Comparison of ENCODE assay signal across 20 cellular contexts in genomic region chr9:116333254-116333653, GRCh38.
A peak's percentile ranks its signal among the peaks of the same experiment; 100 is the strongest.
DNase-seq lines count a peak whose midpoint lies in the region; FAIRE-seq and TF ChIP-seq lines count a peak whose summit lies in the region.
"Had no signal": no experiment of that assay in that cellular context is flagged by ENCODE, and none has a peak within 500 bp of the region (broad histone marks: within the 10 kb centered on the region; RNA-seq: fewer than 3 reads in every experiment).

No MANE protein-coding gene starts in this region.

- H3K27me3 ChIP-seq in bronchial epithelial cell (ENCODE audit: control insufficient read depth, insufficient read depth, low read length) = peaks cover 2% of the 10 kb centered on the region
- peaks cover 66% of the 10 kb centered on the region for H3K27me3 ChIP-seq in neural progenitor cell
- H3K27me3 ChIP-seq: BLaER1 treated with 17β-estradiol and CSF1 and Interleukin-3, amounts not matched to agents 10 nM and 100 nM had no signal

- H3K27ac Mint-ChIP-seq in neural progenitor cell = peak overlapping the region; percentile 26
- H3K27ac Mint-ChIP-seq in progenitor cell of endocrine pancreas = peak overlapping the region; percentile 79
- H3K27ac Mint-ChIP-seq: B cell; CD4-positive, alpha-beta T cell; CD8-positive, alpha-beta T cell had no signal

- peaks cover 60% of the 10 kb centered on the region for H3K4me1 Mint-ChIP-seq in neural progenitor cell
- peaks cover 25% of the 10 kb centered on the region for H3K4me1 Mint-ChIP-seq in progenitor cell of endocrine pancreas (ENCODE audit: low read depth)
- H3K4me1 Mint-ChIP-seq: B cell had no signal

- no peaks in the 10 kb centered on the region for H3K9me3 Mint-ChIP-seq in neural progenitor cell
- no peaks in the 10 kb centered on the region for H3K9me3 Mint-ChIP-seq in progenitor cell of endocrine pancreas (ENCODE audit: low read depth)
- H3K9me3 Mint-ChIP-seq: CD8-positive, alpha-beta T cell had no signal

- H3K4me2 ChIP-seq in neural progenitor cell = peak overlapping the region; percentile 35
- H3K4me2 ChIP-seq: A549; BLaER1 treated with 17β-estradiol and CSF1 and Interleukin-3, amounts not matched to agents 10 nM and 100 nM had no signal

- no peak overlapping the region for H2AFZ ChIP-seq in neural progenitor cell (replicated peaks)

- DNase-seq in amniotic epithelial cell (ENCODE audit: low read depth) (peak; percentile 31), bronchial epithelial cell (ENCODE audit: low read depth) (no peak), neural progenitor cell (ENCODE audit: low spot score) (no peak), progenitor cell of endocrine pancreas (ENCODE audit: low spot score, unreplicated experiment) (no peak), COLO668 (lab: John Stamatoyannopoulos, UW; ENCODE audit: unreplicated experiment) (no peak), DMS 273 treated with DMSO at 0.1 percent for 48 hours (lab: John Stamatoyannopoulos, UW) (no peak), 8988T (no peak)
- DNase-seq: AML-193; CD4-positive, alpha-beta T cell; CD8-positive, alpha-beta T cell; COR-L47; DMS79 treated with DMSO at 0.1 percent for 48 hours; GF-D8 had no signal

- no peak overlapping the region for H3K27ac ChIP-seq in neural progenitor cell
- H3K27ac ChIP-seq: BLaER1 treated with 17β-estradiol and CSF1 and Interleukin-3, amounts not matched to agents 10 nM and 100 nM; C4-2B had no signal

- no peaks in the 10 kb centered on the region for H3K9me3 ChIP-seq in neural progenitor cell (ENCODE audit: low read depth)
- H3K9me3 ChIP-seq: A549; BLaER1 treated with 17β-estradiol and CSF1 and Interleukin-3, amounts not matched to agents 10 nM and 100 nM had no signal

- H3K36me3 Mint-ChIP-seq in neural progenitor cell (peaks cover 9% of the 10 kb centered on the region), progenitor cell of endocrine pancreas (ENCODE audit: insufficient read depth) (no peaks in the 10 kb centered on the region)
- H3K36me3 Mint-ChIP-seq: CD8-positive, alpha-beta T cell had no signal

- H3K4me3 ChIP-seq in bronchial epithelial cell (ENCODE audit: low read depth, low read length) (no peak overlapping the region), neural progenitor cell (no peak overlapping the region)
- H3K4me3 ChIP-seq: A549; BLaER1 treated with 17β-estradiol and CSF1 and Interleukin-3, amounts not matched to agents 10 nM and 100 nM had no signal

- H3K36me3 ChIP-seq in bronchial epithelial cell (ENCODE audit: control insufficient read depth, insufficient read depth, low read length) = no peaks in the 10 kb centered on the region
- H3K36me3 ChIP-seq in neural progenitor cell = no peaks in the 10 kb centered on the region
- H3K36me3 ChIP-seq: BLaER1 treated with 17β-estradiol and CSF1 and Interleukin-3, amounts not matched to agents 10 nM and 100 nM had no signal

- H3F3A ChIP-seq in neural progenitor cell (ENCODE audit: low read depth) = peaks cover 48% of the 10 kb centered on the region

- H3K27me3 Mint-ChIP-seq in neural progenitor cell (ENCODE audit: insufficient read depth, low read depth) = peaks cover 26% of the 10 kb centered on the region
- H3K27me3 Mint-ChIP-seq in progenitor cell of endocrine pancreas = peaks cover 16% of the 10 kb centered on the region

- no peaks in the 10 kb centered on the region for H3K79me2 ChIP-seq in neural progenitor cell (ENCODE audit: low read depth)

- FAIRE-seq in bronchial epithelial cell (lab: Jason Lieb, UNC) = peak; percentile 88
- FAIRE-seq: A549, G401.6, GM12891, GM19239 had no signal

- H3K9ac ChIP-seq in neural progenitor cell = no peak overlapping the region
- H3K9ac ChIP-seq: BLaER1 treated with 17β-estradiol and CSF1 and Interleukin-3, amounts not matched to agents 10 nM and 100 nM had no signal

- H3K4me3 Mint-ChIP-seq in neural progenitor cell = peak overlapping the region; percentile 1
- H3K4me3 Mint-ChIP-seq in progenitor cell of endocrine pancreas (ENCODE audit: low read depth) = peak overlapping the region; percentile 29
- H3K4me3 Mint-ChIP-seq: B cell; CD4-positive, alpha-beta T cell; CD8-positive, alpha-beta T cell had no signal

- TF ChIP-seq CTCF in bronchial epithelial cell (IDR thresholded peaks at IDR 0.05; ENCODE audit: insufficient read depth, low read length, severe bottlenecking) = no peak
- TF ChIP-seq CTCF in neural progenitor cell (IDR thresholded peaks at IDR 0.05) = no peak
- no peak for TF ChIP-seq CTCF in progenitor cell of endocrine pancreas (IDR thresholded peaks at IDR 0.05; ENCODE audit: unreplicated experiment)

- peaks cover 54% of the 10 kb centered on the region for H3K4me1 ChIP-seq in neural progenitor cell
- H3K4me1 ChIP-seq: BLaER1 treated with 17β-estradiol and CSF1 and Interleukin-3, amounts not matched to agents 10 nM and 100 nM had no signal

- H4K20me1 ChIP-seq in neural progenitor cell (ENCODE audit: low read depth) = peaks cover 42% of the 10 kb centered on the region
- H4K20me1 ChIP-seq: BLaER1 treated with 17β-estradiol and CSF1 and Interleukin-3, amounts not matched to agents 10 nM and 100 nM had no signal
